1 cellular context compared by ENCODE assay signal in the genomic region with DNA sequence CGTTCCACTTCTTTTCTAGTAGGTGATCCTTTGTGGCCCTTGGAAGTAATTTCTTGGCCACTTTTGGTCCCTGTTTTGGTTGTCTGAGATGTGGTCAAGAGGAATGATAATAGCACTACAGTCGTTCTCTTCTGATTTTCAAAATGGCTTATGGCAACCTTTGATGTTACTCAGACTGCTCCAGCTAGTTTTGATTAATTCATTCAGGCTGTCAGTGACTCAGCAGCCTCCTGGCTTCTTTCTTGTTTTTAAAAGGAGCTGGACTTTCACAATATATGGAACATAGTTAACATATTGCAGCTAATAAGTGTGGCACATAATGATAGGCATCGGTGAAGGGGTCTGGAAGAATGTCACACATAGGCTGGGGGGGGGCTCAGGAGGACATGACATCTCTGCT.
TF ChIP-seq lines count a peak whose summit lies in the region.

No MANE protein-coding gene starts in this region.

TF ChIP-seq in SK-N-SH, 30 proteins besides CTCF, POLR2A, EP300 and RAD21 (continued from another document):
- TF ChIP-seq, protein P1, sequence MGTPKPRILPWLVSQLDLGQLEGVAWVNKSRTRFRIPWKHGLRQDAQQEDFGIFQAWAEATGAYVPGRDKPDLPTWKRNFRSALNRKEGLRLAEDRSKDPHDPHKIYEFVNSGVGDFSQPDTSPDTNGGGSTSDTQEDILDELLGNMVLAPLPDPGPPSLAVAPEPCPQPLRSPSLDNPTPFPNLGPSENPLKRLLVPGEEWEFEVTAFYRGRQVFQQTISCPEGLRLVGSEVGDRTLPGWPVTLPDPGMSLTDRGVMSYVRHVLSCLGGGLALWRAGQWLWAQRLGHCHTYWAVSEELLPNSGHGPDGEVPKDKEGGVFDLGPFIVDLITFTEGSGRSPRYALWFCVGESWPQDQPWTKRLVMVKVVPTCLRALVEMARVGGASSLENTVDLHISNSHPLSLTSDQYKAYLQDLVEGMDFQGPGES (IDR thresholded peaks at IDR 0.05; ENCODE audit: low read depth, low read length) = no peak
- TF ChIP-seq FOSL2 (IDR thresholded peaks at IDR 0.05; ENCODE audit: borderline replicate concordance, low read depth) (peak; percentile 86), RCOR1 (IDR thresholded peaks at IDR 0.05; ENCODE audit: low read length) (no peak), TEAD4 (IDR thresholded peaks at IDR 0.05; ENCODE audit: borderline replicate concordance, insufficient read depth) (peak; percentile 38; the same call in 1 of the 2 replicates), MEF2A (IDR thresholded peaks at IDR 0.05; ENCODE audit: borderline replicate concordance, low read depth) (no peak), EZH2phosphoT487 (IDR thresholded peaks at IDR 0.05; ENCODE audit: borderline replicate concordance, low read depth) (no peak), SIN3A (IDR thresholded peaks at IDR 0.05; ENCODE audit: borderline replicate concordance, low read depth, low read length) (peak; percentile 55; the same call in 1 of the 2 replicates), FOXJ3 (CRISPR knock-in tag; IDR thresholded peaks at IDR 0.05) (no peak), YY1 (IDR thresholded peaks at IDR 0.05; ENCODE audit: low read depth) (peak; percentile 58; the same call in 1 of the 2 replicates)
- TF ChIP-seq, protein P2, sequence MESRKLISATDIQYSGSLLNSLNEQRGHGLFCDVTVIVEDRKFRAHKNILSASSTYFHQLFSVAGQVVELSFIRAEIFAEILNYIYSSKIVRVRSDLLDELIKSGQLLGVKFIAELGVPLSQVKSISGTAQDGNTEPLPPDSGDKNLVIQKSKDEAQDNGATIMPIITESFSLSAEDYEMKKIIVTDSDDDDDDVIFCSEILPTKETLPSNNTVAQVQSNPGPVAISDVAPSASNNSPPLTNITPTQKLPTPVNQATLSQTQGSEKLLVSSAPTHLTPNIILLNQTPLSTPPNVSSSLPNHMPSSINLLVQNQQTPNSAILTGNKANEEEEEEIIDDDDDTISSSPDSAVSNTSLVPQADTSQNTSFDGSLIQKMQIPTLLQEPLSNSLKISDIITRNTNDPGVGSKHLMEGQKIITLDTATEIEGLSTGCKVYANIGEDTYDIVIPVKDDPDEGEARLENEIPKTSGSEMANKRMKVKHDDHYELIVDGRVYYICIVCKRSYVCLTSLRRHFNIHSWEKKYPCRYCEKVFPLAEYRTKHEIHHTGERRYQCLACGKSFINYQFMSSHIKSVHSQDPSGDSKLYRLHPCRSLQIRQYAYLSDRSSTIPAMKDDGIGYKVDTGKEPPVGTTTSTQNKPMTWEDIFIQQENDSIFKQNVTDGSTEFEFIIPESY (IDR thresholded peaks at IDR 0.05; ENCODE audit: borderline replicate concordance, low read depth) = no peak
- TF ChIP-seq, protein P3, sequence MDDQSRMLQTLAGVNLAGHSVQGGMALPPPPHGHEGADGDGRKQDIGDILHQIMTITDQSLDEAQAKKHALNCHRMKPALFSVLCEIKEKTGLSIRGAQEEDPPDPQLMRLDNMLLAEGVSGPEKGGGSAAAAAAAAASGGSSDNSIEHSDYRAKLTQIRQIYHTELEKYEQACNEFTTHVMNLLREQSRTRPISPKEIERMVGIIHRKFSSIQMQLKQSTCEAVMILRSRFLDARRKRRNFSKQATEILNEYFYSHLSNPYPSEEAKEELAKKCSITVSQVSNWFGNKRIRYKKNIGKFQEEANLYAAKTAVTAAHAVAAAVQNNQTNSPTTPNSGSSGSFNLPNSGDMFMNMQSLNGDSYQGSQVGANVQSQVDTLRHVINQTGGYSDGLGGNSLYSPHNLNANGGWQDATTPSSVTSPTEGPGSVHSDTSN (IDR thresholded peaks at IDR 0.05) = peak; percentile 96
